In genomic region chr10:110076559-110077318, GRCh38 we compare ENCODE assay signal across 1 cellular context.
A peak's percentile ranks its signal among the peaks of the same experiment; 100 is the strongest.
TF ChIP-seq lines count a peak whose summit lies in the region.

No MANE protein-coding gene starts in this region.

TF ChIP-seq in K562, 482 proteins besides CTCF, POLR2A, EP300 and RAD21 (continued from another document and continues in another):
- TF ChIP-seq RREB1 (CRISPR knock-in tag; IDR thresholded peaks at IDR 0.05) (no peak), PATZ1 (CRISPR knock-in tag; IDR thresholded peaks at IDR 0.05; ENCODE audit: borderline replicate concordance) (no peak), ZNF184 (CRISPR knock-in tag; IDR thresholded peaks at IDR 0.05) (no peak), ZNF639 (CRISPR knock-in tag; conservative IDR thresholded peaks at IDR 0.05 in 1 of 2, IDR thresholded peaks at IDR 0.05 in 1 of 2) (no peak), ZNF232 (CRISPR knock-in tag; IDR thresholded peaks at IDR 0.05) (no peak), GATA2 (CRISPR knock-in tag; IDR thresholded peaks at IDR 0.05) (no peak), MBD2 (IDR thresholded peaks at IDR 0.05; ENCODE audit: borderline replicate concordance, low read depth) (no peak), USF1 (CRISPR knock-in tag; IDR thresholded peaks at IDR 0.05) (no peak), HBP1 (CRISPR knock-in tag; IDR thresholded peaks at IDR 0.05) (no peak), ZNF239 (CRISPR knock-in tag; IDR thresholded peaks at IDR 0.05) (peak; percentile 51; the same call in 1 of the 2 replicates), U2AF2 (optimal IDR thresholded peaks at IDR 0.05; ENCODE audit: low read depth, low read length) (no peak), RNF2 (IDR thresholded peaks at IDR 0.05) (no peak), CEBPG (CRISPR knock-in tag; IDR thresholded peaks at IDR 0.05) (peak; percentile 90), CEBPG (tag; conservative IDR thresholded peaks at IDR 0.05 in 1 of 2, IDR thresholded peaks at IDR 0.05 in 1 of 2) (peak; percentile 91 to 93), MYNN (IDR thresholded peaks at IDR 0.05) (no peak), MYNN (CRISPR knock-in tag; IDR thresholded peaks at IDR 0.05) (no peak), NR2C2 (CRISPR knock-in tag; IDR thresholded peaks at IDR 0.05) (no peak), NR2C2 (tag; IDR thresholded peaks at IDR 0.05) (no peak), CBFB (CRISPR knock-in tag; IDR thresholded peaks at IDR 0.05) (no peak), KDM1A (IDR thresholded peaks at IDR 0.05) (peak; percentile 17 to 34; a peak in 1 of 4 replicates), ADNP (tag; IDR thresholded peaks at IDR 0.05) (no peak), HMGXB4 (CRISPR knock-in tag; IDR thresholded peaks at IDR 0.05) (no peak), TFAP4 (CRISPR knock-in tag; IDR thresholded peaks at IDR 0.05; ENCODE audit: borderline replicate concordance) (no peak), STAG1 (CRISPR knock-in tag; IDR thresholded peaks at IDR 0.05; ENCODE audit: borderline replicate concordance) (no peak), HDGF (IDR thresholded peaks at IDR 0.05) (no peak), ZC3H11A (IDR thresholded peaks at IDR 0.05; ENCODE audit: low read depth, low read length) (no peak), NFATC3 (IDR thresholded peaks at IDR 0.05) (no peak), JUND (IDR thresholded peaks at IDR 0.05; ENCODE audit: borderline replicate concordance, low read depth, low read length) (peak; percentile 11; the same call in 1 of the 2 replicates), JUND (tag; IDR thresholded peaks at IDR 0.05; ENCODE audit: borderline replicate concordance, low read depth, low read length) (no peak), CBFA2T3 (IDR thresholded peaks at IDR 0.05) (peak; percentile 60), MED1 (CRISPR knock-in tag; IDR thresholded peaks at IDR 0.05; ENCODE audit: borderline replicate concordance) (no peak), SLC30A9 (CRISPR knock-in tag; IDR thresholded peaks at IDR 0.05) (no peak), ZNF384 (IDR thresholded peaks at IDR 0.05; ENCODE audit: low read depth, low read length) (peak; percentile 68; the same call in 1 of the 2 replicates), ARID3A (IDR thresholded peaks at IDR 0.05; ENCODE audit: borderline replicate concordance, low read depth, low read length) (no peak), ZNF445 (CRISPR knock-in tag; IDR thresholded peaks at IDR 0.05; ENCODE audit: low read depth) (no peak), TBL1XR1 (IDR thresholded peaks at IDR 0.05; ENCODE audit: low read length in 2 of 2) (no peak), CEBPB (tag; IDR thresholded peaks at IDR 0.05) (peak; percentile 98), ZBTB5 (IDR thresholded peaks at IDR 0.05) (no peak), RBM14 (IDR thresholded peaks at IDR 0.05; ENCODE audit: borderline replicate concordance, insufficient read depth, low read depth, low read length) (no peak), ZNF282 (CRISPR knock-in tag; IDR thresholded peaks at IDR 0.05) (no peak), ZNF830 (CRISPR knock-in tag; IDR thresholded peaks at IDR 0.05) (no peak), ZNF444 (CRISPR knock-in tag; IDR thresholded peaks at IDR 0.05) (no peak), UBTF (IDR thresholded peaks at IDR 0.05; ENCODE audit: borderline replicate concordance in 1 of 2, low read depth in 2 of 2, low read length in 2 of 2) (no peak), SMARCA4 (IDR thresholded peaks at IDR 0.05) (peak; percentile 63; the same call in 1 of the 2 replicates)
